ENCODE assay signal across 4 cellular contexts in the genomic region with DNA sequence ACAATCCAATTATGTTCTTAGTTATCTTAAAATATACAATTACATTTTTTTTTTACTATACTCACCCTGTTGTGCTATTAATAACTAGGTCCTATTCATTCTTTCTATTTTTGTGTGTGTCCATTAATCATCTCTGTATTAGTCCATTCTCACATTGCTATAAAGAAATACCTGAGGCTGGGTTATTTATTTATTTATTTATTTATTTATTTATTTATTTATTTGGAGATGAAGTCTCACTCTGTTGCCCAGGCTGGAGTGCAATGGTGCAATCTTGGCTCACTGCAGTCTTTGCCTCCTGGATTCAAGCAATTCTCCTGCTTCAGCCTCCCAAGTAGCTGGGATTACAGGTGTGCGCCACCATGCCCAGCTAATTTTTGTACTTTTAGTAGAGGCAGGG. TPM values are rescaled to one million over a fixed set of nuclear protein-coding genes. Genes with fewer than 3 reads are reported as not detected.
"Had no signal": no experiment of that assay in that cellular context is flagged by ENCODE, and none has a peak within 500 bp of the region (broad histone marks: within the 10 kb centered on the region; RNA-seq: fewer than 3 reads in every experiment).

No MANE protein-coding gene starts in this region.

RNA-seq across cellular contexts. Expression of a gene that starts 25.6 kb away (rescaled TPM):
- total RNA-seq: LHCN-M2, M059J, MCF 10A, NCI-H460 had no signal

RNA-seq across cellular contexts. Expression of a gene that starts 30.9 kb away (rescaled TPM):
- total RNA-seq: LHCN-M2, M059J, MCF 10A, NCI-H460 had no signal

RNA-seq across cellular contexts. Expression of a gene that starts 47.3 kb away (rescaled TPM):
- total RNA-seq: LHCN-M2, M059J, MCF 10A, NCI-H460 had no signal
